Comparison of ENCODE assay signal across 14 cellular contexts in the genomic region with DNA sequence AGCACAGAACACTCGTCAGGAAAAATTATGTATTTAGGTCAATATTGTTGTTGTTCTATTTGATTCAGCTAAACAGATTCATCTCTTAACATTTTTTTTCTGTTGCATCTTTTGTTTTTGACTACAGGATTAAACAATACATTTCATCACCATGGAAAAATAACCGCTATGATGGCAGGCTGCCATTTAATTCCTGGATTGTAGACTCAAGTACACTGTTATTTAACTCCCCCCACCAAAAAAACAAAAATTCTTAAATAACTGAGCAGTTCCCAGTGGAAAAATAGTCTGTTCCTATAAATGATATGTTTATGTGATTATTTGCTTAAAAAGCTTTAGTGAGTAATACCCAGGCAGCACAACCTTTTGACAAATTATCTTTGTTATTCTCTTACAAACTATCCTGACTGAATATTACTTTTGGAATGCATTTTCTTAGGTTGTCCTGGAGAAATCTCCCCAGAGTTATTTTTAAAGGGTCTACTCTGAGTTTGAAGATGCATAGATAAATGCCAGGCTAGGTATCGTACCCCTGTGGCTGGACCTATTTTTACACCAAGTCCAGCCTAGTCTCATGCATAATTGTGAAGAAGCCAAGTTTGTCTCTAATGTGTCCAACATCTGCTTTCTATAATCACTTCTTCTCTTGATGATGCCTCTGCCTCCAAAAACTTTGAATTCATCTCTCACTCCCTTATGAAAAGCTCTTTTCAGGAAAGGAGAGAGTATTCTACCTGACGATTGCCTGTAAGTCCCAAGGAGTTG. TPM values are rescaled to one million over a fixed set of nuclear protein-coding genes. Genes with fewer than 3 reads are reported as not detected.
A peak's percentile ranks its signal among the peaks of the same experiment; 100 is the strongest.
DNase-seq lines count a peak whose midpoint lies in the region; ATAC-seq and TF ChIP-seq lines count a peak whose summit lies in the region.
"Had no signal": no experiment of that assay in that cellular context is flagged by ENCODE, and none has a peak within 500 bp of the region (broad histone marks: within the 10 kb centered on the region; RNA-seq: fewer than 3 reads in every experiment).

No MANE protein-coding gene starts in this region.

- intact Hi-C loops in testis (cut with DNase I; ENCODE audit: low total_unique reads): no loop called here

- H3K9me3 ChIP-seq in osteoblast (ENCODE audit: low read depth, low read length): no peaks in the 10 kb centered on the region
- H3K9me3 ChIP-seq in testis: no peaks in the 10 kb centered on the region

- H3K4me2 ChIP-seq in osteoblast (ENCODE audit: insufficient read depth, low read length): peak overlapping the region; percentile 6

- TF ChIP-seq CTCF in osteoblast (IDR thresholded peaks at IDR 0.05; ENCODE audit: extremely low read depth, low read depth, low read length) (no peak), testis (IDR thresholded peaks at IDR 0.05) (no peak)

- H3K27ac ChIP-seq in osteoblast (ENCODE audit: low read depth, low read length) (peak overlapping the region; percentile 51), testis (no peak overlapping the region)

- ATAC-seq in HG02885 (IDR thresholded peaks at IDR 0.05; ENCODE audit: poor library complexity, unreplicated experiment): no peak
- ATAC-seq: K562 had no signal

- H3K36me3 ChIP-seq in osteoblast (ENCODE audit: insufficient read depth, low read length) (no peaks in the 10 kb centered on the region), testis (ENCODE audit: low read depth, missing control alignments) (no peaks in the 10 kb centered on the region)

- H3K4me1 ChIP-seq in osteoblast (ENCODE audit: insufficient read depth, low read length): peaks cover 4% of the 10 kb centered on the region
- no peaks in the 10 kb centered on the region for H3K4me1 ChIP-seq in testis

- no peaks in the 10 kb centered on the region for H3K79me2 ChIP-seq in osteoblast (ENCODE audit: insufficient read depth, low read length)

- H2AFZ ChIP-seq in osteoblast (ENCODE audit: low read length): no peak overlapping the region

- H3K27me3 ChIP-seq in osteoblast (ENCODE audit: insufficient read depth, low read length) (no peaks in the 10 kb centered on the region), testis (no peaks in the 10 kb centered on the region)

- H3K4me3 ChIP-seq in osteoblast (ENCODE audit: insufficient read depth, low read length) (no peak overlapping the region), testis (no peak overlapping the region)
- H3K4me3 ChIP-seq: K562 had no signal

- WGBS in testis, 2 donors: 55 to 64% methylated on average over 4 of the region's 4 CpGs

- no peak for TF ChIP-seq POLR2A in testis (IDR thresholded peaks at IDR 0.05)

- DNase-seq in ELR (ENCODE audit: low read depth): peak; percentile 21
- peak; percentile 52 for DNase-seq in NCI-H2227 (lab: John Stamatoyannopoulos, UW; ENCODE audit: unreplicated experiment)
- DNase-seq in dermis microvascular lymphatic vessel endothelial cell (ENCODE audit: low read depth in 2 of 2): peak; percentile 35 to 83
- no peak for DNase-seq in osteoblast (ENCODE audit: insufficient read length, low spot score, missing footprints)
- no peak for DNase-seq in testis
- DNase-seq in activated effector memory CD4-positive, alpha-beta T cell treated with anti-CD3 and anti-CD28 coated beads, Interleukin-2, amount 50 U/mL, for 16 hours: no peak
- DNase-seq in Ammon's horn (ENCODE audit: low spot score): no peak
- DNase-seq: activated CD4-positive, alpha-beta T cell treated with anti-CD3 and anti-CD28 coated beads for 4 hours; activated naive CD4-positive, alpha-beta T cell treated with anti-CD3 and anti-CD28 coated beads, Interleukin-2, amount 50 U/mL, for 16 hours; endodermal cell; NCI-H82 had no signal

- H4K20me1 ChIP-seq in osteoblast (ENCODE audit: insufficient read depth, low read length): no peaks in the 10 kb centered on the region

RNA-seq across cellular contexts. Expression of a gene that starts 3.7 kb away (rescaled TPM):
- total RNA-seq in dermis microvascular lymphatic vessel endothelial cell: not detected in 2 replicates
- not detected in 2 replicates for total RNA-seq in osteoblast
- total RNA-seq in testis: under 1 TPM in 1 of 2 donors, not detected in 1; 0.24 TPM
- polyA plus RNA-seq in testis (ENCODE audit: insufficient read depth, low read depth, low replicate concordance): not detected
- total RNA-seq: endodermal cell, K562, subcutaneous adipose tissue had no signal
- polyA plus RNA-seq: K562 had no signal

RNA-seq across cellular contexts. Expression of a gene that starts 49.4 kb away (rescaled TPM):
- total RNA-seq in dermis microvascular lymphatic vessel endothelial cell (not detected in 2 replicates), osteoblast (1.8 TPM in 2 replicates), testis (not detected)
- 1.6 TPM for polyA plus RNA-seq in testis (ENCODE audit: insufficient read depth, low read depth, low replicate concordance)
- total RNA-seq: endodermal cell, K562, subcutaneous adipose tissue had no signal
- polyA plus RNA-seq: K562 had no signal

RNA-seq across cellular contexts. Expression of a gene that starts 57.2 kb away (rescaled TPM):
- total RNA-seq in dermis microvascular lymphatic vessel endothelial cell (not detected in 2 replicates), osteoblast (1,762 and 1,965 TPM in 2 replicates), testis (10 to 100 TPM in 1 of 2 donors, 1 to 10 TPM in 1; 8.3 to 17.5 TPM)
- 213 TPM for polyA plus RNA-seq in testis (ENCODE audit: insufficient read depth, low read depth, low replicate concordance)
- polyA plus RNA-seq: K562 had no signal

Comparison
In these comparisons a context has a peak if more than half of its experiments do, and no peak if none do; other contexts are left out.
1. DNase-seq: peak in ELR (single experiment), NCI-H2227 (single experiment) and dermis microvascular lymphatic vessel endothelial cell (2 of 2); none in osteoblast (single experiment), testis (single experiment), activated effector memory CD4-positive, alpha-beta T cell treated with anti-CD3 and anti-CD28 coated beads, Interleukin-2, amount 50 U/mL, for 16 hours (single experiment) and Ammon's horn (single experiment).
2. RNA of a gene that starts 57.2 kb away (total RNA-seq): 1,762 to 1,965 TPM in osteoblast; 8.3 to 17.5 TPM in testis and not detected in dermis microvascular lymphatic vessel endothelial cell; every median in the first group is over 10 times any median in the second.